ENCODE assay signal across 2 cellular contexts in the genomic region with DNA sequence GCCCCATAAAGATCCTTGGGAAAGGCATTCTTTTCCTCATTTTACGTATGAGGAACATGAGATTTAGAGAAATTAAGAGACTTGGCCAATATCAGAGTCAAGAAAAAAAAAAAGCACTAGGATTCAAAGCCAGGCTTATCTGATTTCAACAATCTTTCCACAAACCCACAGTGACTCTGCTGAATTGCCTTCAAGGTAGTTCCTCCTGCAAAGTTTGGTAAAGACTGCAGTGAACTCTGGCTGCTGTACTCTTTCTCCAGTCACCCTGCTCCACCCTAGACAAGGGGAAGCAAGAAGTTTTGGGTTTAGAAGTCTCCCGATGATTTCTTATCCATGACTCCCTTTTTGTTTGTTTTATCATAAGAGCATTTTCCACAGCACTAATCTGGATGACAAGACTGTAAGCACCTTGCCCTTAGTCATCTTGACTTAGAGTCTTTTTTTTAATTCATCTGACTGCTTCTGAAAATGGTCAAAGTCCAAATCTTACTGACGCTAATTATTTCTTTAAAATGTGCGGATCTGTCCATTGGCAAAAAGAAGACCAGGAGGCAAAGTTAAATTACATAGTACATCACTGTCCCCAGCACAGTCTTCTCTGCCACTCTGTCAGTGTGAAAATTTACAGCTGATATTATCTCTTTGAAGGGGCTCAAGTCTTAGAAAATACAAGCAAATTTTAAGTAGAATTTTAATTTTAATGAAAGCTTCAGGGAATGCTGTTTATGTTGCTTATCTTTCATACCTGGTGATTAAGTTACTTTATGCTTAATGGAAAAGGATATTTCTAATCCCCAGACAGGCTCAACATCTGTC.
A peak's percentile ranks its signal among the peaks of the same experiment; 100 is the strongest.
TF ChIP-seq lines count a peak whose summit lies in the region.

No MANE protein-coding gene starts in this region.

TF ChIP-seq in IMR-90, 13 proteins besides CTCF, POLR2A, EP300 and RAD21:
- TF ChIP-seq, protein P1, sequence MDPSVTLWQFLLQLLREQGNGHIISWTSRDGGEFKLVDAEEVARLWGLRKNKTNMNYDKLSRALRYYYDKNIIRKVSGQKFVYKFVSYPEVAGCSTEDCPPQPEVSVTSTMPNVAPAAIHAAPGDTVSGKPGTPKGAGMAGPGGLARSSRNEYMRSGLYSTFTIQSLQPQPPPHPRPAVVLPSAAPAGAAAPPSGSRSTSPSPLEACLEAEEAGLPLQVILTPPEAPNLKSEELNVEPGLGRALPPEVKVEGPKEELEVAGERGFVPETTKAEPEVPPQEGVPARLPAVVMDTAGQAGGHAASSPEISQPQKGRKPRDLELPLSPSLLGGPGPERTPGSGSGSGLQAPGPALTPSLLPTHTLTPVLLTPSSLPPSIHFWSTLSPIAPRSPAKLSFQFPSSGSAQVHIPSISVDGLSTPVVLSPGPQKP (IDR thresholded peaks at IDR 0.05; ENCODE audit: borderline replicate concordance, low read depth, low read length) = no peak
- TF ChIP-seq MAZ (IDR thresholded peaks at IDR 0.05; ENCODE audit: borderline replicate concordance, low read depth, low read length) = no peak
- no peak for TF ChIP-seq SMC3 (IDR thresholded peaks at IDR 0.05; ENCODE audit: low read depth, low read length)
- TF ChIP-seq, protein P2, sequence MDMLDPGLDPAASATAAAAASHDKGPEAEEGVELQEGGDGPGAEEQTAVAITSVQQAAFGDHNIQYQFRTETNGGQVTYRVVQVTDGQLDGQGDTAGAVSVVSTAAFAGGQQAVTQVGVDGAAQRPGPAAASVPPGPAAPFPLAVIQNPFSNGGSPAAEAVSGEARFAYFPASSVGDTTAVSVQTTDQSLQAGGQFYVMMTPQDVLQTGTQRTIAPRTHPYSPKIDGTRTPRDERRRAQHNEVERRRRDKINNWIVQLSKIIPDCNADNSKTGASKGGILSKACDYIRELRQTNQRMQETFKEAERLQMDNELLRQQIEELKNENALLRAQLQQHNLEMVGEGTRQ (IDR thresholded peaks at IDR 0.05; ENCODE audit: low read depth, low read length) = no peak
- no peak for TF ChIP-seq RCOR1 (IDR thresholded peaks at IDR 0.05; ENCODE audit: insufficient replicate concordance, low read length)
- no peak for TF ChIP-seq RFX5 (IDR thresholded peaks at IDR 0.05; ENCODE audit: low read depth, low read length)
TF ChIP-seq in IMR-90: peak in this region for 0.

TF ChIP-seq in K562, 482 proteins besides CTCF, POLR2A, EP300 and RAD21 (continues in another document):
- peak; percentile 15; the same call in 1 of the 2 replicates for TF ChIP-seq CBFA2T3 (IDR thresholded peaks at IDR 0.05)
- TF ChIP-seq DPF2 (IDR thresholded peaks at IDR 0.05) = 0 out of 2 replicates have a peak, but pooled peaks have one; percentile 50
- TF ChIP-seq ZNF384 (IDR thresholded peaks at IDR 0.05; ENCODE audit: low read depth, low read length) = peak; percentile 85
- TF ChIP-seq FOXA3 (CRISPR knock-in tag; conservative IDR thresholded peaks at IDR 0.05 in 1 of 2, IDR thresholded peaks at IDR 0.05 in 1 of 2) = no peak
- TF ChIP-seq FOSL1 (tag; conservative IDR thresholded peaks at IDR 0.05) = peak; percentile 59
- no peak for TF ChIP-seq POLR3G (IDR thresholded peaks at IDR 0.05; ENCODE audit: extremely low read depth, insufficient read length, insufficient replicate concordance)
- no peak for TF ChIP-seq PYGO2 (tag; IDR thresholded peaks at IDR 0.05)
- TF ChIP-seq PHB (CRISPR knock-in tag; IDR thresholded peaks at IDR 0.05) = no peak
- no peak for TF ChIP-seq ETV1 (tag; conservative IDR thresholded peaks at IDR 0.05; ENCODE audit: low read depth)
- TF ChIP-seq, protein P3, sequence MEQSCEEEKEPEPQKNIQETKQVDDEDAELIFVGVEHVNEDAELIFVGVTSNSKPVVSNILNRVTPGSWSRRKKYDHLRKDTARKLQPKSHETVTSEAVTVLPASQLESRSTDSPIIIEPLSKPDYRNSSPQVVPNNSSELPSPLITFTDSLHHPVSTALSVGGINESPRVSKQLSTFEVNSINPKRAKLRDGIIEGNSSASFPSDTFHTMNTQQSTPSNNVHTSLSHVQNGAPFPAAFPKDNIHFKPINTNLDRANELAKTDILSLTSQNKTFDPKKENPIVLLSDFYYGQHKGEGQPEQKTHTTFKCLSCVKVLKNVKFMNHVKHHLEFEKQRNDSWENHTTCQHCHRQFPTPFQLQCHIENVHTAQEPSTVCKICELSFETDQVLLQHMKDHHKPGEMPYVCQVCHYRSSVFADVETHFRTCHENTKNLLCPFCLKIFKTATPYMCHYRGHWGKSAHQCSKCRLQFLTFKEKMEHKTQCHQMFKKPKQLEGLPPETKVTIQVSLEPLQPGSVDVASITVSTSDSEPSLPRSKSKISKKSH (CRISPR knock-in tag; IDR thresholded peaks at IDR 0.05) = no peak
- peak; percentile 11; the same call in 1 of the 2 replicates for TF ChIP-seq TEAD4 (IDR thresholded peaks at IDR 0.05; ENCODE audit: low read length)
- TF ChIP-seq TEAD4 (CRISPR knock-in tag; IDR thresholded peaks at IDR 0.05; ENCODE audit: borderline replicate concordance) = no peak
- TF ChIP-seq ASH1L (IDR thresholded peaks at IDR 0.05; ENCODE audit: borderline replicate concordance, low read depth, partially characterized antibody) = no peak
- no peak for TF ChIP-seq ZNF766 (CRISPR knock-in tag; conservative IDR thresholded peaks at IDR 0.05)
- TF ChIP-seq HNRNPH1 (optimal IDR thresholded peaks at IDR 0.05; ENCODE audit: low read depth, low read length) = no peak
- TF ChIP-seq, protein P4, sequence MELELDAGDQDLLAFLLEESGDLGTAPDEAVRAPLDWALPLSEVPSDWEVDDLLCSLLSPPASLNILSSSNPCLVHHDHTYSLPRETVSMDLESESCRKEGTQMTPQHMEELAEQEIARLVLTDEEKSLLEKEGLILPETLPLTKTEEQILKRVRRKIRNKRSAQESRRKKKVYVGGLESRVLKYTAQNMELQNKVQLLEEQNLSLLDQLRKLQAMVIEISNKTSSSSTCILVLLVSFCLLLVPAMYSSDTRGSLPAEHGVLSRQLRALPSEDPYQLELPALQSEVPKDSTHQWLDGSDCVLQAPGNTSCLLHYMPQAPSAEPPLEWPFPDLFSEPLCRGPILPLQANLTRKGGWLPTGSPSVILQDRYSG (tag; conservative IDR thresholded peaks at IDR 0.05; ENCODE audit: low read depth) = no peak
- no peak for TF ChIP-seq MTA2 (IDR thresholded peaks at IDR 0.05; ENCODE audit: low read depth)
- TF ChIP-seq SMARCA4 (IDR thresholded peaks at IDR 0.05) = peak; percentile 59; the same call in 1 of the 2 replicates
- TF ChIP-seq EHMT2 (IDR thresholded peaks at IDR 0.05) = no peak
- no peak for TF ChIP-seq MEF2A (IDR thresholded peaks at IDR 0.05; ENCODE audit: control insufficient read depth, low read depth, low read length)
- TF ChIP-seq SRF (CRISPR knock-in tag; IDR thresholded peaks at IDR 0.05) = peak in 1 of 2 experiments; percentile 29; a peak in 1 of 4 replicates
- TF ChIP-seq SNIP1 (IDR thresholded peaks at IDR 0.05; ENCODE audit: low read depth) = no peak
- peak; percentile 47; the same call in 1 of the 2 replicates for TF ChIP-seq ESRRA (IDR thresholded peaks at IDR 0.05; ENCODE audit: borderline replicate concordance, low read depth)
- TF ChIP-seq DDX20 (tag; IDR thresholded peaks at IDR 0.05; ENCODE audit: low read depth) = no peak
- no peak for TF ChIP-seq SIN3A (IDR thresholded peaks at IDR 0.05; ENCODE audit: borderline replicate concordance in 2 of 2, control insufficient read depth in 1 of 2, low read depth in 2 of 2, low read length in 2 of 2)
- TF ChIP-seq, protein P5, sequence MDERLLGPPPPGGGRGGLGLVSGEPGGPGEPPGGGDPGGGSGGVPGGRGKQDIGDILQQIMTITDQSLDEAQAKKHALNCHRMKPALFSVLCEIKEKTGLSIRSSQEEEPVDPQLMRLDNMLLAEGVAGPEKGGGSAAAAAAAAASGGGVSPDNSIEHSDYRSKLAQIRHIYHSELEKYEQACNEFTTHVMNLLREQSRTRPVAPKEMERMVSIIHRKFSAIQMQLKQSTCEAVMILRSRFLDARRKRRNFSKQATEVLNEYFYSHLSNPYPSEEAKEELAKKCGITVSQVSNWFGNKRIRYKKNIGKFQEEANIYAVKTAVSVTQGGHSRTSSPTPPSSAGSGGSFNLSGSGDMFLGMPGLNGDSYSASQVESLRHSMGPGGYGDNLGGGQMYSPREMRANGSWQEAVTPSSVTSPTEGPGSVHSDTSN (CRISPR knock-in tag; IDR thresholded peaks at IDR 0.05; ENCODE audit: low read depth) = no peak
- TF ChIP-seq, protein P5 (tag; conservative IDR thresholded peaks at IDR 0.05; ENCODE audit: low read depth) = peak; percentile 76
- TF ChIP-seq, protein P6, sequence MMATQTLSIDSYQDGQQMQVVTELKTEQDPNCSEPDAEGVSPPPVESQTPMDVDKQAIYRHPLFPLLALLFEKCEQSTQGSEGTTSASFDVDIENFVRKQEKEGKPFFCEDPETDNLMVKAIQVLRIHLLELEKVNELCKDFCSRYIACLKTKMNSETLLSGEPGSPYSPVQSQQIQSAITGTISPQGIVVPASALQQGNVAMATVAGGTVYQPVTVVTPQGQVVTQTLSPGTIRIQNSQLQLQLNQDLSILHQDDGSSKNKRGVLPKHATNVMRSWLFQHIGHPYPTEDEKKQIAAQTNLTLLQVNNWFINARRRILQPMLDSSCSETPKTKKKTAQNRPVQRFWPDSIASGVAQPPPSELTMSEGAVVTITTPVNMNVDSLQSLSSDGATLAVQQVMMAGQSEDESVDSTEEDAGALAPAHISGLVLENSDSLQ (IDR thresholded peaks at IDR 0.05) = peak; percentile 77
- TF ChIP-seq MTF1 (CRISPR knock-in tag; IDR thresholded peaks at IDR 0.05; ENCODE audit: borderline replicate concordance) = no peak
- no peak for TF ChIP-seq ERF (CRISPR knock-in tag; IDR thresholded peaks at IDR 0.05)
- TF ChIP-seq HLTF (IDR thresholded peaks at IDR 0.05) = no peak
- TF ChIP-seq NFE2 (IDR thresholded peaks at IDR 0.05; ENCODE audit: low read depth) = peak; percentile 93
- no peak for TF ChIP-seq ETV6 (IDR thresholded peaks at IDR 0.05; ENCODE audit: borderline replicate concordance in 1 of 2, low read depth in 2 of 2, low read length in 1 of 2)
- no peak for TF ChIP-seq ETV6 (CRISPR knock-in tag; IDR thresholded peaks at IDR 0.05; ENCODE audit: borderline replicate concordance)
- no peak for TF ChIP-seq U2AF2 (optimal IDR thresholded peaks at IDR 0.05; ENCODE audit: low read depth, low read length)
- no peak for TF ChIP-seq TCF3 (CRISPR knock-in tag; IDR thresholded peaks at IDR 0.05)
- TF ChIP-seq TCF7 (IDR thresholded peaks at IDR 0.05; ENCODE audit: borderline replicate concordance) = no peak
- TF ChIP-seq ELF2 (CRISPR knock-in tag; IDR thresholded peaks at IDR 0.05) = no peak
- no peak for TF ChIP-seq BCL6 (CRISPR knock-in tag; IDR thresholded peaks at IDR 0.05)
- 0 out of 4 replicates have a peak, but pooled peaks of 1 of the 2 experiments have one; percentile 9 for TF ChIP-seq RCOR1 (IDR thresholded peaks at IDR 0.05; ENCODE audit: borderline replicate concordance in 1 of 2, low read depth in 2 of 2, low read length in 2 of 2)
- no peak for TF ChIP-seq LEF1 (IDR thresholded peaks at IDR 0.05)
- TF ChIP-seq C11orf30 (IDR thresholded peaks at IDR 0.05; ENCODE audit: low read depth) = peak; percentile 57; the same call in 1 of the 2 replicates
- TF ChIP-seq, protein P7, sequence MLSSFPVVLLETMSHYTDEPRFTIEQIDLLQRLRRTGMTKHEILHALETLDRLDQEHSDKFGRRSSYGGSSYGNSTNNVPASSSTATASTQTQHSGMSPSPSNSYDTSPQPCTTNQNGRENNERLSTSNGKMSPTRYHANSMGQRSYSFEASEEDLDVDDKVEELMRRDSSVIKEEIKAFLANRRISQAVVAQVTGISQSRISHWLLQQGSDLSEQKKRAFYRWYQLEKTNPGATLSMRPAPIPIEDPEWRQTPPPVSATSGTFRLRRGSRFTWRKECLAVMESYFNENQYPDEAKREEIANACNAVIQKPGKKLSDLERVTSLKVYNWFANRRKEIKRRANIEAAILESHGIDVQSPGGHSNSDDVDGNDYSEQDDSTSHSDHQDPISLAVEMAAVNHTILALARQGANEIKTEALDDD (IDR thresholded peaks at IDR 0.05) = no peak
- no peak for TF ChIP-seq HNRNPK (IDR thresholded peaks at IDR 0.05; ENCODE audit: low read depth, low read length, poor library complexity, severe bottlenecking)
- no peak for TF ChIP-seq SAFB2 (IDR thresholded peaks at IDR 0.05; ENCODE audit: borderline replicate concordance, low read depth, low read length, severe bottlenecking)
- TF ChIP-seq TBP (optimal IDR thresholded peaks at IDR 0.05; ENCODE audit: low read depth, low read length) = no peak
- peak; percentile 72 for TF ChIP-seq MAFG (tag; conservative IDR thresholded peaks at IDR 0.05)
- TF ChIP-seq CEBPG (CRISPR knock-in tag; IDR thresholded peaks at IDR 0.05) = no peak
- TF ChIP-seq CEBPG (tag; conservative IDR thresholded peaks at IDR 0.05 in 1 of 2, IDR thresholded peaks at IDR 0.05 in 1 of 2) = 0 out of 4 replicates have a peak, but pooled peaks of 1 of the 2 experiments have one; percentile 17
- TF ChIP-seq MAFF (IDR thresholded peaks at IDR 0.05; ENCODE audit: low read length) = peak; percentile 74; the same call in 1 of the 2 replicates
- no peak for TF ChIP-seq U2AF1 (optimal IDR thresholded peaks at IDR 0.05; ENCODE audit: low read depth, low read length)
- TF ChIP-seq SOX6 (IDR thresholded peaks at IDR 0.05) = peak; percentile 36; the same call in 1 of the 2 replicates
- TF ChIP-seq ESRRB (CRISPR knock-in tag; IDR thresholded peaks at IDR 0.05; ENCODE audit: borderline replicate concordance) = no peak
- no peak for TF ChIP-seq FOS (IDR thresholded peaks at IDR 0.05; ENCODE audit: extremely low read depth, insufficient read length)
- no peak for TF ChIP-seq TAF1 (IDR thresholded peaks at IDR 0.05; ENCODE audit: control insufficient read depth, extremely low read depth, insufficient read depth, low read length, severe bottlenecking)
- 0 out of 2 replicates have a peak, but pooled peaks have one; percentile 21 for TF ChIP-seq JUND (IDR thresholded peaks at IDR 0.05; ENCODE audit: borderline replicate concordance, low read depth, low read length)
- TF ChIP-seq JUND (tag; IDR thresholded peaks at IDR 0.05; ENCODE audit: borderline replicate concordance, low read depth, low read length) = no peak
- no peak for TF ChIP-seq SREBF1 (IDR thresholded peaks at IDR 0.05; ENCODE audit: borderline replicate concordance, low read depth, low read length)
- TF ChIP-seq ZKSCAN1 (IDR thresholded peaks at IDR 0.05; ENCODE audit: low read depth, low read length) = no peak
- TF ChIP-seq BACH1 (tag; IDR thresholded peaks at IDR 0.05) = no peak
- no peak for TF ChIP-seq ZNF174 (CRISPR knock-in tag; IDR thresholded peaks at IDR 0.05)
- no peak for TF ChIP-seq PCBP1 (IDR thresholded peaks at IDR 0.05; ENCODE audit: low read depth, low read length, poor library complexity, severe bottlenecking)
- TF ChIP-seq ZNF57 (CRISPR knock-in tag; IDR thresholded peaks at IDR 0.05) = no peak
- TF ChIP-seq ZNF134 (CRISPR knock-in tag; conservative IDR thresholded peaks at IDR 0.05) = no peak
- TF ChIP-seq HSF4 (CRISPR knock-in tag; IDR thresholded peaks at IDR 0.05; ENCODE audit: borderline replicate concordance) = no peak
- TF ChIP-seq NFATC3 (IDR thresholded peaks at IDR 0.05) = no peak
- TF ChIP-seq ELF1 (tag; IDR thresholded peaks at IDR 0.05) = no peak
- TF ChIP-seq PTRF (tag; IDR thresholded peaks at IDR 0.05) = no peak
